20 cellular contexts compared by ENCODE assay signal in the genomic region with DNA sequence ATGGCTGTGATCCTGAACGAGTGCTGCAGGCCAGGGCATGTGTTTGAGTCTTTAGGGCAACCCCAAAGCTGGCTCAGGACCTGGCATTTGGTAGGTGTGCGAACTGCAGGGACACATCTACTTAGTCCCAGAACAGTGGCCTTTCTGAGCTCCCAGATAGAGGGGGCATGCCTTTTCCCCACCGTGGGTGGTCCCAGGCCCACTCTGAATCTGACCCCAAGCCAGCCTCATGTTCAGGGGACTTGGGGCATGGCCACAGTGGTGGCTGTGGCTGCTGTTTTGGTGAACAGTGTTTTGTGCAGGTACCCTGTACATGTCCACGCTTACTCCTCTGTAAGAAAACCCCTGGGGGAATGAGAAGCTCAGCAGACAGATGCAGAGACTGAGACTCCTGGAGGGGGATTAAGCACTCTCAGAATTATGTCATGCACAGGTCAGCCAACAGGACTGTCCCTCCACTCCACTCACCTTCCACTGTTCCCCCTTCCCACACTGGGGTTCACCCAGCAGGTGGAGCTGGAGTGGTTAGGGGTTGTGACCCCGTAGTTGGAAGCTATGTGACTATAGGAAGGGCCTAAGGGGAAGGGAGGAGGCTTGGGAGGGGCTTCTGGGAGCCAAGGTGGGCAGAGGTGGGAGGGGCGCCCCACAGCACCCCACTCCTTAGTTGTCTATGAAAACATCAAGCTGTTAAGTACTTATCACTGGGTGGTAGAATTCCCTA. TPM values are rescaled to one million over a fixed set of nuclear protein-coding genes. Genes with fewer than 3 reads are reported as not detected.
"Had no signal": no experiment of that assay in that cellular context is flagged by ENCODE, and none has a peak within 500 bp of the region (broad histone marks: within the 10 kb centered on the region; RNA-seq: fewer than 3 reads in every experiment).

No MANE protein-coding gene starts in this region.

- H3K27me3 Mint-ChIP-seq: activated CD8-positive, alpha-beta T cell treated with anti-CD3 and anti-CD28 coated beads for 36 hours; activated naive CD4-positive, alpha-beta T cell treated with anti-CD3 and anti-CD28 coated beads, Interleukin-2, amount 50 U/mL, for 24 hours; dendritic cell treated with granulocyte-macrophage colony-stimulating factor and Interleukin-4, amounts not matched to agents 40 ng/mL and 50 ng/mL, for 4 days; stimulated activated naive CD8-positive, alpha-beta T cell treated with anti-CD3 and anti-CD28 coated beads, Interleukin-15, Interleukin-2, amounts not matched to agents 100 ng/mL and 50 ng/mL, for 24 hours had no signal

- H3K27ac ChIP-seq: ascending aorta, psoas muscle, skin epidermis had no signal

- H3K36me3 Mint-ChIP-seq: activated naive CD4-positive, alpha-beta T cell treated with anti-CD3 and anti-CD28 coated beads, Interleukin-2, amount 50 U/mL, for 24 hours; T-cell had no signal

- H3K4me3 Mint-ChIP-seq: activated CD4-positive, alpha-beta T cell treated with anti-CD3 and anti-CD28 coated beads, Interleukin-2, amount 10 ng/mL, durations not matched to agents 24 days and 14 days; activated CD8-positive, alpha-beta T cell treated with anti-CD3 and anti-CD28 coated beads for 36 hours; activated naive CD4-positive, alpha-beta T cell treated with anti-CD3 and anti-CD28 coated beads, Interleukin-2, amount 50 U/mL, for 24 hours; activated T-cell treated with anti-CD3 and anti-CD28 coated beads, Interleukin-2, amount 50 U/mL, for 4 hours; dendritic cell treated with granulocyte-macrophage colony-stimulating factor and Interleukin-4, amounts not matched to agents 40 ng/mL and 50 ng/mL, for 4 days; stimulated activated naive CD8-positive, alpha-beta T cell treated with anti-CD3 and anti-CD28 coated beads, Interleukin-15, Interleukin-2, amounts not matched to agents 100 ng/mL and 50 ng/mL, for 24 hours; T-cell had no signal

- H3K9me3 Mint-ChIP-seq: activated CD4-positive, alpha-beta T cell treated with anti-CD3 and anti-CD28 coated beads, Interleukin-2, amount 10 ng/mL, durations not matched to agents 24 days and 14 days; activated CD8-positive, alpha-beta T cell treated with anti-CD3 and anti-CD28 coated beads for 36 hours; activated naive CD4-positive, alpha-beta T cell treated with anti-CD3 and anti-CD28 coated beads, Interleukin-2, amount 50 U/mL, for 24 hours; activated T-cell treated with anti-CD3 and anti-CD28 coated beads, Interleukin-2, amount 50 U/mL, for 4 hours; dendritic cell treated with granulocyte-macrophage colony-stimulating factor and Interleukin-4, amounts not matched to agents 40 ng/mL and 50 ng/mL, for 4 days; stimulated activated naive CD8-positive, alpha-beta T cell treated with anti-CD3 and anti-CD28 coated beads, Interleukin-15, Interleukin-2, amounts not matched to agents 100 ng/mL and 50 ng/mL, for 24 hours; T-cell had no signal

- ATAC-seq: activated CD8-positive, alpha-beta T cell treated with anti-CD3 and anti-CD28 coated beads for 36 hours; activated T-cell treated with anti-CD3 and anti-CD28 coated beads, Interleukin-2, amount 50 U/mL, for 4 hours; left colon; right cardiac atrium; T-cell had no signal

- H3K27ac Mint-ChIP-seq: activated CD4-positive, alpha-beta T cell treated with anti-CD3 and anti-CD28 coated beads, Interleukin-2, amount 10 ng/mL, durations not matched to agents 24 days and 14 days; activated CD8-positive, alpha-beta T cell treated with anti-CD3 and anti-CD28 coated beads for 36 hours; activated naive CD4-positive, alpha-beta T cell treated with anti-CD3 and anti-CD28 coated beads, Interleukin-2, amount 50 U/mL, for 24 hours; dendritic cell treated with granulocyte-macrophage colony-stimulating factor and Interleukin-4, amounts not matched to agents 40 ng/mL and 50 ng/mL, for 4 days; stimulated activated naive CD8-positive, alpha-beta T cell treated with anti-CD3 and anti-CD28 coated beads, Interleukin-15, Interleukin-2, amounts not matched to agents 100 ng/mL and 50 ng/mL, for 24 hours; T-cell had no signal

- H3K4me3 ChIP-seq: ascending aorta, psoas muscle, skin epidermis had no signal

- DNase-seq: activated CD4-positive, alpha-beta T cell treated with anti-CD3 and anti-CD28 coated beads, Interleukin-2, amount 10 ng/mL, durations not matched to agents 24 days and 14 days; activated CD8-positive, alpha-beta T cell treated with anti-CD3 and anti-CD28 coated beads for 36 hours; activated T-cell treated with anti-CD3 and anti-CD28 coated beads, Interleukin-2, amount 50 U/mL, for 4 hours; cerebellar nuclear complex; effector memory CD4-positive, alpha-beta T cell; foreskin fibroblast; left colon; psoas muscle; right cardiac atrium; stimulated activated CD4-positive, alpha-beta T cell treated with anti-CD3 and anti-CD28 coated beads, Interleukin-15, amount 100 ng/mL, for 24 hours; stimulated activated CD4-positive, alpha-beta T cell treated with anti-CD3 and anti-CD28 coated beads, Interleukin-2, amount 100 ng/mL, for 48 hours; T-cell; trophoblast cell had no signal

RNA-seq across cellular contexts. Expression of a gene that starts 16.4 kb away (rescaled TPM):
- total RNA-seq: ascending aorta, glomerular endothelial cell, lung microvascular endothelial cell had no signal
